Comparison of ENCODE assay signal across 7 cellular contexts in the genomic region with DNA sequence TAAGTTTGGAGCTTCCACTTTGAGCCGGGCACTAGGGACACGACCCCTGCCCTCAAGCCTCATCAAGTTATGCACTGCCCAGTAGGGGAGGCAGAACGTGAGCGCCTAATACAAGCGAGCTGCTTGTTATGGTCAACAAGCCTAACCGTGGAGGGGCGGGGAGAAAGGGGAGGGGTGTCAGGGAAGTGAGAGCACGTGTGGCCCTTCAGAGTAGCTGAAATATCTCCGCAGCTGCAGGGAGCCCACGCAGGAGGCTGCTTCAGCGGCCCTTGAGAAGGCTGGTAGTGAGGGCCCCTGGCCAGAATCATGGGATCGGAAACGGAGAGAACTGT. TPM values are rescaled to one million over a fixed set of nuclear protein-coding genes. Genes with fewer than 3 reads are reported as not detected.
DNase-seq lines count a peak whose midpoint lies in the region; ATAC-seq lines count a peak whose summit lies in the region.

No MANE protein-coding gene starts in this region.

- peak; percentile 27 for ATAC-seq in GM18508 (IDR thresholded peaks at IDR 0.05; ENCODE audit: insufficient read depth, unreplicated experiment)
- peak; percentile 52 for ATAC-seq in HG02642 (IDR thresholded peaks at IDR 0.05; ENCODE audit: poor library complexity, unreplicated experiment)
- ATAC-seq in stimulated activated effector memory CD8-positive, alpha-beta T cell treated with anti-CD3 and anti-CD28 coated beads, Interleukin-12 subunit alpha, Interleukin-12 subunit beta, amount 100 ng/mL, for 72 hours = peak; percentile 24

- peaks cover 3% of the 10 kb centered on the region for H3K36me3 Mint-ChIP-seq in activated CD4-positive, alpha-beta T cell treated with anti-CD3 and anti-CD28 coated beads, Interleukin-2, amount 10 ng/mL, durations not matched to agents 7 days and 5 days (ENCODE audit: low read depth)
- H3K36me3 Mint-ChIP-seq in stimulated activated effector memory CD8-positive, alpha-beta T cell treated with anti-CD3 and anti-CD28 coated beads, Interleukin-12 subunit alpha, Interleukin-12 subunit beta, amount 100 ng/mL, for 72 hours = no peaks in the 10 kb centered on the region

- POLR2A ChIA-PET in activated CD4-positive, alpha-beta T cell treated with anti-CD3 and anti-CD28 coated beads, Interleukin-2, amount 10 ng/mL, durations not matched to agents 7 days and 5 days (lab: Charles Lee) = no interaction called here

- peak overlapping the region; percentile 76 for H3K9ac ChIP-seq in endocrine pancreas (ENCODE audit: control insufficient read depth, insufficient read depth, low read length)

- DNase-seq in NCI-H146 treated with DMSO at 0.1 percent for 48 hours (lab: John Stamatoyannopoulos, UW; ENCODE audit: unreplicated experiment) (peak; percentile 23), midbrain (lab: John Stamatoyannopoulos, UW) (peak; percentile 20)
- peak; percentile 37 for DNase-seq in activated CD4-positive, alpha-beta T cell treated with anti-CD3 and anti-CD28 coated beads, Interleukin-2, amount 10 ng/mL, durations not matched to agents 7 days and 5 days
- no peak for DNase-seq in stimulated activated effector memory CD8-positive, alpha-beta T cell treated with anti-CD3 and anti-CD28 coated beads, Interleukin-12 subunit alpha, Interleukin-12 subunit beta, amount 100 ng/mL, for 72 hours (ENCODE audit: low spot score in 2 of 2)

- H3K27me3 ChIP-seq in endocrine pancreas (ENCODE audit: control insufficient read depth, insufficient read depth, low read length) = no peaks in the 10 kb centered on the region

- H3K4me3 Mint-ChIP-seq in activated CD4-positive, alpha-beta T cell treated with anti-CD3 and anti-CD28 coated beads, Interleukin-2, amount 10 ng/mL, durations not matched to agents 7 days and 5 days = peak overlapping the region; percentile 67
- H3K4me3 Mint-ChIP-seq in stimulated activated effector memory CD8-positive, alpha-beta T cell treated with anti-CD3 and anti-CD28 coated beads, Interleukin-12 subunit alpha, Interleukin-12 subunit beta, amount 100 ng/mL, for 72 hours = peak overlapping the region; percentile 77

- H3K27me3 Mint-ChIP-seq in activated CD4-positive, alpha-beta T cell treated with anti-CD3 and anti-CD28 coated beads, Interleukin-2, amount 10 ng/mL, durations not matched to agents 7 days and 5 days = no peaks in the 10 kb centered on the region

- H3K9me3 Mint-ChIP-seq in activated CD4-positive, alpha-beta T cell treated with anti-CD3 and anti-CD28 coated beads, Interleukin-2, amount 10 ng/mL, durations not matched to agents 7 days and 5 days = peaks cover 7% of the 10 kb centered on the region
- peaks cover 3% of the 10 kb centered on the region for H3K9me3 Mint-ChIP-seq in stimulated activated effector memory CD8-positive, alpha-beta T cell treated with anti-CD3 and anti-CD28 coated beads, Interleukin-12 subunit alpha, Interleukin-12 subunit beta, amount 100 ng/mL, for 72 hours

- H3K4me3 ChIP-seq in endocrine pancreas (ENCODE audit: control insufficient read depth, insufficient read depth, low read length) = no peak overlapping the region

- H3K9me3 ChIP-seq in endocrine pancreas (ENCODE audit: control insufficient read depth, low read length) = no peaks in the 10 kb centered on the region

- no peaks in the 10 kb centered on the region for H3K4me1 ChIP-seq in endocrine pancreas (ENCODE audit: control insufficient read depth, insufficient read depth, low read length)

- CTCF ChIA-PET in activated CD4-positive, alpha-beta T cell treated with anti-CD3 and anti-CD28 coated beads, Interleukin-2, amount 10 ng/mL, durations not matched to agents 7 days and 5 days (lab: Charles Lee) = interaction anchor here (1.0 to 1.7 kb wide), 5 partner anchors 8 to 82 kb away, joined by 3 to 4 read pairs (median 4); no protein-coding TSS in a partner anchor

- no peaks in the 10 kb centered on the region for H3K36me3 ChIP-seq in endocrine pancreas (ENCODE audit: control insufficient read depth, insufficient read depth, low read length)

- peaks cover 17% of the 10 kb centered on the region for H3K4me1 Mint-ChIP-seq in activated CD4-positive, alpha-beta T cell treated with anti-CD3 and anti-CD28 coated beads, Interleukin-2, amount 10 ng/mL, durations not matched to agents 7 days and 5 days
- peaks cover 29% of the 10 kb centered on the region for H3K4me1 Mint-ChIP-seq in stimulated activated effector memory CD8-positive, alpha-beta T cell treated with anti-CD3 and anti-CD28 coated beads, Interleukin-12 subunit alpha, Interleukin-12 subunit beta, amount 100 ng/mL, for 72 hours

- peak overlapping the region; percentile 16 for H3K27ac Mint-ChIP-seq in activated CD4-positive, alpha-beta T cell treated with anti-CD3 and anti-CD28 coated beads, Interleukin-2, amount 10 ng/mL, durations not matched to agents 7 days and 5 days
- peak overlapping the region; percentile 24 for H3K27ac Mint-ChIP-seq in stimulated activated effector memory CD8-positive, alpha-beta T cell treated with anti-CD3 and anti-CD28 coated beads, Interleukin-12 subunit alpha, Interleukin-12 subunit beta, amount 100 ng/mL, for 72 hours

RNA-seq across cellular contexts. Expression of gene ALDH5A1, which starts 0.7 kb away (rescaled TPM):
- 1 to 10 TPM; 3.2 to 3.6 TPM for total RNA-seq in activated CD4-positive, alpha-beta T cell treated with anti-CD3 and anti-CD28 coated beads, Interleukin-2, amount 10 ng/mL, durations not matched to agents 7 days and 5 days

RNA-seq across cellular contexts. Expression of gene GPLD1, which starts 6.1 kb away (rescaled TPM):
- under 1 TPM; 0.10 to 0.15 TPM for total RNA-seq in activated CD4-positive, alpha-beta T cell treated with anti-CD3 and anti-CD28 coated beads, Interleukin-2, amount 10 ng/mL, durations not matched to agents 7 days and 5 days

Comparison
In these comparisons a context has a peak if more than half of its experiments do, and no peak if none do; other contexts are left out.
1. DNase-seq: peak in NCI-H146 treated with DMSO at 0.1 percent for 48 hours (single experiment), activated CD4-positive, alpha-beta T cell treated with anti-CD3 and anti-CD28 coated beads, Interleukin-2, amount 10 ng/mL, durations not matched to agents 7 days and 5 days (single experiment) and midbrain (single experiment); none in stimulated activated effector memory CD8-positive, alpha-beta T cell treated with anti-CD3 and anti-CD28 coated beads, Interleukin-12 subunit alpha, Interleukin-12 subunit beta, amount 100 ng/mL, for 72 hours (0 of 2).
2. Peak in every context shown above with its lines, with median percentiles within 50 percentile points of each other: ATAC-seq.